1 cellular context compared by ENCODE assay signal in the genomic region with DNA sequence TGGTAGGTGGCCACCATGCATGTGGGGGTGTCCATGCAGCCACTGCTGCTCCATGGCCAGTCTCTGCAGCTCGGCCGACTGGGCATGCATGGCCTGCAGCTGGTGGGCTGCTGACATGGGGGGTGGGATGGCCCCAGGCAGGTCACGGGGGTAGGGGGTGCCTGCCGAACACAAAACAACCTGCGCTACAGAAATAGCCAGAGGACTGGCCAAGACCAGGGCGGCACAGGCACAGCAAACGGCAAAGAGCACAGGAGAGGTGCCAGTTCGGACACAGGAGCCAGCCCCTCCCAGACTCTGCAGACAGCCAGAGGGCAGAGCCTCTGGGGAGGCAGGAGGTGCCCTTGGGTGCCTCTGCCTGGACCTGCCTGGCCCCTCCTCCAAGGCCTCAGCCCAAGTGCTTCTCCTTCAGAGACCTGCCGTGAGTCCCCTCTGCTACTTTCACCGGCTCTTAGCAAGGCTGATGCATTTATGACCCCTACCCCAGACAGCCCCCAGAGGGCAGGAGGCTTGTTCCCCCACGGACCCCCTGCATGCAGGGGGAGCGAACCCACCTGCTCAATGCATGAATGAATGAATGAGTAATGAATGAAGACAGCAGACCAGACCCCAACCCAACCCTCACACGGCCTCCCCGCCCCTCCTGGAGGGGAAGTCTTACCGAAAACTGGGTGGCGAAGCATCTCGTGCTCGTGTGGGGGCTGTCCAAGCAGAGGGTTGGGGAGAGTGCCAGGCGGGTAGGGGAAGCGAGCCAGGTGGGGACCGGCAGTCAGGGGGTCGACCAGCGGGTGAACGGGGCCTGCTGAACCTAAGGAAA.
TF ChIP-seq lines count a peak whose summit lies in the region.

No MANE protein-coding gene starts in this region.

TF ChIP-seq in K562, 482 proteins besides CTCF, POLR2A, EP300 and RAD21 (continued from another document):
- TF ChIP-seq, protein P1, sequence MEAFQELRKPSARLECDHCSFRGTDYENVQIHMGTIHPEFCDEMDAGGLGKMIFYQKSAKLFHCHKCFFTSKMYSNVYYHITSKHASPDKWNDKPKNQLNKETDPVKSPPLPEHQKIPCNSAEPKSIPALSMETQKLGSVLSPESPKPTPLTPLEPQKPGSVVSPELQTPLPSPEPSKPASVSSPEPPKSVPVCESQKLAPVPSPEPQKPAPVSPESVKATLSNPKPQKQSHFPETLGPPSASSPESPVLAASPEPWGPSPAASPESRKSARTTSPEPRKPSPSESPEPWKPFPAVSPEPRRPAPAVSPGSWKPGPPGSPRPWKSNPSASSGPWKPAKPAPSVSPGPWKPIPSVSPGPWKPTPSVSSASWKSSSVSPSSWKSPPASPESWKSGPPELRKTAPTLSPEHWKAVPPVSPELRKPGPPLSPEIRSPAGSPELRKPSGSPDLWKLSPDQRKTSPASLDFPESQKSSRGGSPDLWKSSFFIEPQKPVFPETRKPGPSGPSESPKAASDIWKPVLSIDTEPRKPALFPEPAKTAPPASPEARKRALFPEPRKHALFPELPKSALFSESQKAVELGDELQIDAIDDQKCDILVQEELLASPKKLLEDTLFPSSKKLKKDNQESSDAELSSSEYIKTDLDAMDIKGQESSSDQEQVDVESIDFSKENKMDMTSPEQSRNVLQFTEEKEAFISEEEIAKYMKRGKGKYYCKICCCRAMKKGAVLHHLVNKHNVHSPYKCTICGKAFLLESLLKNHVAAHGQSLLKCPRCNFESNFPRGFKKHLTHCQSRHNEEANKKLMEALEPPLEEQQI (IDR thresholded peaks at IDR 0.05), result no peak
- TF ChIP-seq, protein P2, sequence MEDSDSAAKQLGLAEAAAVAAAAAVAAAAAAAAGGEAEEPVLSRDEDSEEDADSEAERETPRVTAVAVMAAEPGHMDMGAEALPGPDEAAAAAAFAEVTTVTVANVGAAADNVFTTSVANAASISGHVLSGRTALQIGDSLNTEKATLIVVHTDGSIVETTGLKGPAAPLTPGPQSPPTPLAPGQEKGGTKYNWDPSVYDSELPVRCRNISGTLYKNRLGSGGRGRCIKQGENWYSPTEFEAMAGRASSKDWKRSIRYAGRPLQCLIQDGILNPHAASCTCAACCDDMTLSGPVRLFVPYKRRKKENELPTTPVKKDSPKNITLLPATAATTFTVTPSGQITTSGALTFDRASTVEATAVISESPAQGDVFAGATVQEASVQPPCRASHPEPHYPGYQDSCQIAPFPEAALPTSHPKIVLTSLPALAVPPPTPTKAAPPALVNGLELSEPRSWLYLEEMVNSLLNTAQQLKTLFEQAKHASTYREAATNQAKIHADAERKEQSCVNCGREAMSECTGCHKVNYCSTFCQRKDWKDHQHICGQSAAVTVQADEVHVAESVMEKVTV (CRISPR knock-in tag; IDR thresholded peaks at IDR 0.05), result no peak
- TF ChIP-seq TCF7L2 (IDR thresholded peaks at IDR 0.05; ENCODE audit: low read depth, low read length), result no peak
- TF ChIP-seq SREBF1 (IDR thresholded peaks at IDR 0.05; ENCODE audit: borderline replicate concordance, low read depth, low read length), result no peak
TF ChIP-seq in K562: peak in this region for 2.
